ENCODE assay signal across 19 cellular contexts in genomic region chr9:92257327-92257726, GRCh38. TPM values are rescaled to one million over a fixed set of nuclear protein-coding genes. Genes with fewer than 3 reads are reported as not detected.
DNase-seq lines count a peak whose midpoint lies in the region; ATAC-seq, FAIRE-seq and TF ChIP-seq lines count a peak whose summit lies in the region.
"Had no signal": no experiment of that assay in that cellular context is flagged by ENCODE, and none has a peak within 500 bp of the region (broad histone marks: within the 10 kb centered on the region; RNA-seq: fewer than 3 reads in every experiment).

No MANE protein-coding gene starts in this region.

- CTCF ChIA-PET in K562 (lab: Yijun Ruan, JAX; ENCODE audit: low intra/inter-chr PET ratio) = no interaction called here

- H3K4me3 Mint-ChIP-seq in HFFc6 (no peak overlapping the region), nephron progenitor cell (no peak overlapping the region)
- H3K4me3 Mint-ChIP-seq in stimulated activated naive CD8-positive, alpha-beta T cell treated with anti-CD3 and anti-CD28 coated beads, Interleukin-15, amount 100 ng/mL, for 72 hours = no peak overlapping the region
- H3K4me3 Mint-ChIP-seq: CD4-positive, CD25-positive, alpha-beta regulatory T cell; GM23338 had no signal

- in situ Hi-C loops in K562 (cut with MboI) = no loop called here

- POLR2A ChIA-PET in K562 (lab: Yijun Ruan, JAX) = interaction anchor here (1.1 kb wide), 1 partner anchor 9 kb away, joined by 3 read pairs; no protein-coding TSS in a partner anchor

- peak; percentile 7 for DNase-seq in NCI-H146 (lab: John Stamatoyannopoulos, UW)
- DNase-seq in NCI-H146 treated with DMSO at 0.1 percent for 48 hours (lab: John Stamatoyannopoulos, UW; ENCODE audit: unreplicated experiment) = no peak
- DNase-seq in HFFc6 = no peak
- DNase-seq in K562 (ENCODE audit: extremely low read depth in 1 of 4, low spot score in 3 of 4) = no peak
- DNase-seq in nephron progenitor cell = no peak
- DNase-seq in Kasumi-1 (lab: John Stamatoyannopoulos, UW) = no peak
- no peak for DNase-seq in stimulated activated naive CD8-positive, alpha-beta T cell treated with anti-CD3 and anti-CD28 coated beads, Interleukin-15, amount 100 ng/mL, for 72 hours
- DNase-seq: BE2C; CD4-positive, CD25-positive, alpha-beta regulatory T cell; COR-L47; HCEC 1CT; KBM-7; NCI-H1417; NCI-H510A; PC-9 had no signal

- no peak for TF ChIP-seq RAD21 in K562 (CRISPR knock-in tag; conservative IDR thresholded peaks at IDR 0.05 in 1 of 2, IDR thresholded peaks at IDR 0.05 in 1 of 2)

- no peak for ATAC-seq in K562
- ATAC-seq in stimulated activated naive CD8-positive, alpha-beta T cell treated with anti-CD3 and anti-CD28 coated beads, Interleukin-15, amount 100 ng/mL, for 72 hours = no peak
- ATAC-seq: GM12878, GM23338 had no signal

- H4K20me1 ChIP-seq in K562 (replicated peaks; ENCODE audit: control insufficient read depth, insufficient read depth, low read length) = peaks cover 12% of the 10 kb centered on the region; the same call in 1 of the 2 replicates

- H2AFZ ChIP-seq in K562 (ENCODE audit: low read depth, low read length) = no peak overlapping the region
- H2AFZ ChIP-seq: GM23338, PC-9 had no signal

- no peaks in the 10 kb centered on the region for H3K4me1 ChIP-seq in K562 (replicated peaks in 1 of 2; ENCODE audit: control insufficient read depth in 2 of 2, insufficient read depth in 2 of 2, low read length in 2 of 2)
- H3K4me1 ChIP-seq: BE2C had no signal

- no peak overlapping the region for H3K9ac ChIP-seq in K562 (ENCODE audit: insufficient read depth in 1 of 2, low read depth in 2 of 2, low read length in 2 of 2)

- H3K27ac Mint-ChIP-seq in HFFc6 (peak overlapping the region; percentile 51), nephron progenitor cell (peak overlapping the region; percentile 31)
- H3K27ac Mint-ChIP-seq in stimulated activated naive CD8-positive, alpha-beta T cell treated with anti-CD3 and anti-CD28 coated beads, Interleukin-15, amount 100 ng/mL, for 72 hours = peak overlapping the region in 1 of 2 donors; percentile 93
- H3K27ac Mint-ChIP-seq: GM23338 had no signal

- H3K27me3 ChIP-seq in K562 (ENCODE audit: control insufficient read depth in 2 of 2, insufficient read depth in 2 of 2, low read length in 2 of 2) = no peaks in the 10 kb centered on the region
- H3K27me3 ChIP-seq: BE2C had no signal

- intact Hi-C loops in K562 (cut with micrococcal nuclease) = no loop called here

- H3K27me3 Mint-ChIP-seq in HFFc6 (ENCODE audit: insufficient read depth) (no peaks in the 10 kb centered on the region; the same call in 1 of the 2 replicates), nephron progenitor cell (ENCODE audit: low read depth, poor library complexity) (no peaks in the 10 kb centered on the region)
- no peaks in the 10 kb centered on the region for H3K27me3 Mint-ChIP-seq in stimulated activated naive CD8-positive, alpha-beta T cell treated with anti-CD3 and anti-CD28 coated beads, Interleukin-15, amount 100 ng/mL, for 72 hours
- H3K27me3 Mint-ChIP-seq: CD4-positive, CD25-positive, alpha-beta regulatory T cell had no signal

- no peak overlapping the region for H3K4me2 ChIP-seq in K562 (ENCODE audit: insufficient read depth, low read length)
- H3K4me2 ChIP-seq: GM23338, PC-9 had no signal

- peak; percentile 37; the same call in 1 of the 2 replicates for TF ChIP-seq POLR2A in K562 (conservative IDR thresholded peaks at IDR 0.05)

- no peaks in the 10 kb centered on the region for H3K9me1 ChIP-seq in K562 (ENCODE audit: control insufficient read depth, insufficient read depth, low read length)

- H3K4me1 Mint-ChIP-seq in HFFc6 (ENCODE audit: low read depth) (no peaks in the 10 kb centered on the region), nephron progenitor cell (no peaks in the 10 kb centered on the region)
- no peaks in the 10 kb centered on the region for H3K4me1 Mint-ChIP-seq in stimulated activated naive CD8-positive, alpha-beta T cell treated with anti-CD3 and anti-CD28 coated beads, Interleukin-15, amount 100 ng/mL, for 72 hours
- H3K4me1 Mint-ChIP-seq: GM23338 had no signal

- H3K36me3 Mint-ChIP-seq in HFFc6 (ENCODE audit: low read depth) (peaks cover 34% of the 10 kb centered on the region), nephron progenitor cell (ENCODE audit: low read depth) (peaks cover 77% of the 10 kb centered on the region)

- H3K9me3 ChIP-seq in K562 (replicated peaks; ENCODE audit: control insufficient read depth, insufficient read depth, low read depth, low read length) = no peaks in the 10 kb centered on the region
- H3K9me3 ChIP-seq: BE2C had no signal

- no peak for TF ChIP-seq CTCF in HFFc6 (IDR thresholded peaks at IDR 0.05)
- no peak for TF ChIP-seq CTCF in K562 (IDR thresholded peaks at IDR 0.05 in 2 of 3, conservative IDR thresholded peaks at IDR 0.05 in 1 of 3; ENCODE audit: insufficient read depth in 2 of 3, low read depth in 1 of 3, low read length in 3 of 3)
- no peak for TF ChIP-seq CTCF in nephron progenitor cell (IDR thresholded peaks at IDR 0.05)

- no peak for TF ChIP-seq EP300 in K562 (IDR thresholded peaks at IDR 0.05; ENCODE audit: low read length)

- H3K79me2 ChIP-seq in K562 (ENCODE audit: control insufficient read depth, insufficient read depth, low read length) = no peaks in the 10 kb centered on the region

- H3K9me3 Mint-ChIP-seq in HFFc6 = no peaks in the 10 kb centered on the region
- no peaks in the 10 kb centered on the region for H3K9me3 Mint-ChIP-seq in nephron progenitor cell
- H3K9me3 Mint-ChIP-seq in stimulated activated naive CD8-positive, alpha-beta T cell treated with anti-CD3 and anti-CD28 coated beads, Interleukin-15, amount 100 ng/mL, for 72 hours = no peaks in the 10 kb centered on the region
- H3K9me3 Mint-ChIP-seq: CD4-positive, CD25-positive, alpha-beta regulatory T cell; GM23338 had no signal

- no TSS peak for BruUV-seq in K562 (replicated peaks; lab: Mats Ljungman, UMichigan)

- H3K4me3 ChIP-seq in K562 = no peak overlapping the region
- H3K4me3 ChIP-seq: GM12878, GM23338, PC-9 had no signal

- FAIRE-seq in K562 (lab: Jason Lieb, UNC) = no peak
- FAIRE-seq: GM12878, GM19239 had no signal

- H3K36me3 ChIP-seq in K562 (ENCODE audit: control insufficient read depth, insufficient read depth, low read length) = peaks cover 97% of the 10 kb centered on the region

- no peak overlapping the region for H3K27ac ChIP-seq in K562 (ENCODE audit: extremely low read depth, low read depth, low read length)
- H3K27ac ChIP-seq: PC-9, RWPE1 had no signal

- 100% methylated on average over 2 of the region's 2 CpGs for WGBS in K562 (ENCODE audit: insufficient coverage, low coverage, missing lambda C conversion rate)

TF ChIP-seq in K562, 482 proteins besides CTCF, POLR2A, EP300 and RAD21 (continues in another document):
- no peak for TF ChIP-seq BCL6 (CRISPR knock-in tag; IDR thresholded peaks at IDR 0.05)
- TF ChIP-seq ZMIZ1 (IDR thresholded peaks at IDR 0.05; ENCODE audit: low read depth in 2 of 2, low read length in 2 of 2) = no peak
- no peak for TF ChIP-seq CREB1 (IDR thresholded peaks at IDR 0.05)
- TF ChIP-seq CREB1 (CRISPR knock-in tag; IDR thresholded peaks at IDR 0.05) = no peak
- TF ChIP-seq FUS (optimal IDR thresholded peaks at IDR 0.05; ENCODE audit: low read depth, low read length) = no peak
- TF ChIP-seq ZNF140 (CRISPR knock-in tag; IDR thresholded peaks at IDR 0.05) = no peak
- TF ChIP-seq ZNF263 (CRISPR knock-in tag; IDR thresholded peaks at IDR 0.05; ENCODE audit: borderline replicate concordance) = no peak
- TF ChIP-seq ZNF165 (CRISPR knock-in tag; IDR thresholded peaks at IDR 0.05; ENCODE audit: borderline replicate concordance) = no peak

RNA-seq across cellular contexts. Expression of gene IARS1, which starts 36.2 kb away (rescaled TPM):
- 100 to 1,000 TPM; 155 to 179 (median 171) TPM for total RNA-seq in HFFc6 (2021; fragmentation: NEBNext Ultra II Directional; extraction: Animal tissue kit (Norgen Biotek cat#: 25700))
- 589 and 1,257 TPM in 2 replicates for total RNA-seq in K562 (2011; cell fraction: chromatin; rRNA removed; ENCODE audit: low replicate concordance)
- 269 and 325 TPM in 2 replicates for total RNA-seq in K562 (2011; cell fraction: nucleolus; rRNA removed)
- 485 and 488 TPM in 2 replicates for total RNA-seq in K562 (2011; cell fraction: nucleoplasm; rRNA removed)
- total RNA-seq in K562 (2014; rRNA removed) (240 and 256 TPM in 2 replicates), K562 (2014; rRNA removed; fragmentation: Illumina TruSeq; extraction: Trizol) (371 and 390 TPM in 2 replicates), K562 (2015; rRNA removed; fragmentation: Illumina TruSeq; extraction: Trizol) (254 and 275 TPM in 2 replicates), K562 (2021) (216 and 234 TPM in 2 replicates)
- polyA plus RNA-seq in K562 (2011; rRNA removed) (124 and 133 TPM in 2 replicates), K562 (2014; fragmentation: Illumina TruSeq; extraction: Trizol) (228 and 249 TPM in 2 replicates), K562 (2014; fragmentation: Nextera tagmentation; extraction: Ambion mirVana) (100 to 1,000 TPM; 119 to 224 TPM), K562 (2014; rRNA removed) (147 and 158 TPM in 2 replicates)
- 58.9 and 89.2 TPM in 2 replicates for polyA plus RNA-seq in K562 (2011; cell fraction: cytosol; rRNA removed)
- polyA plus RNA-seq in K562 (2011; cell fraction: nucleus; rRNA removed) = 252 and 325 TPM in 2 replicates
- 128 and 282 TPM in 2 replicates for polyA plus RNA-seq in K562 (2012)
- 380 and 416 TPM in 2 replicates for polyA minus RNA-seq in K562 (2011; rRNA and poly(A)+ RNA removed)
- polyA minus RNA-seq in K562 (2011; cell fraction: cytosol; rRNA and poly(A)+ RNA removed) = 143 and 185 TPM in 2 replicates
- polyA minus RNA-seq in K562 (2011; cell fraction: nucleus; rRNA and poly(A)+ RNA removed) = 154 and 311 TPM in 2 replicates
